8 cellular contexts compared by ENCODE assay signal in genomic region chr16:424033-424622, GRCh38. TPM values are rescaled to one million over a fixed set of nuclear protein-coding genes. Genes with fewer than 3 reads are reported as not detected.
DNase-seq lines count a peak whose midpoint lies in the region; ATAC-seq, FAIRE-seq and TF ChIP-seq lines count a peak whose summit lies in the region.

No MANE protein-coding gene starts in this region.

- no peaks in the 10 kb centered on the region for H3K27me3 Mint-ChIP-seq in effector memory CD8-positive, alpha-beta T cell

- H3K4me3 ChIP-seq in mesodermal cell (ENCODE audit: extremely low read depth, insufficient read depth, low read length, poor library complexity, severe bottlenecking), result peak overlapping the region; percentile 2
- peak overlapping the region in 2 of 4 donors; percentile 56 to 57 for H3K4me3 ChIP-seq in transverse colon

- peak overlapping the region; percentile 90 to 93 for H3K27ac Mint-ChIP-seq in effector memory CD8-positive, alpha-beta T cell

- H3K9me3 ChIP-seq in mesodermal cell (ENCODE audit: control insufficient read depth, low read length) (no peaks in the 10 kb centered on the region), transverse colon (no peaks in the 10 kb centered on the region)

- H3K4me1 ChIP-seq in mesodermal cell (ENCODE audit: control insufficient read depth, insufficient read depth, low read length, poor library complexity, severe bottlenecking), result peaks cover 19% of the 10 kb centered on the region
- H3K4me1 ChIP-seq in transverse colon, result peaks cover 10 to 40% (median 26%) of the 10 kb centered on the region in 4 donors

- no peak for ATAC-seq in effector memory CD8-positive, alpha-beta T cell (replicated peaks)

- in situ Hi-C loops in transverse colon (cut with MboI; ENCODE audit: low pct_ligation_motif_present in 1 of 4, low pct_unique_long_range_greater_than_20kb in 1 of 4, low sequenced_read_pairs in 3 of 4), result no loop called here

- peak; percentile 47 for TF ChIP-seq EP300 in transverse colon (IDR thresholded peaks at IDR 0.05; ENCODE audit: low read depth)

- H3K27ac ChIP-seq in mesodermal cell (ENCODE audit: low read depth, low read length, severe bottlenecking) (no peak overlapping the region), transverse colon (peak overlapping the region; percentile 87 to 95 (median 91))

- peaks cover 11% of the 10 kb centered on the region for H3K36me3 ChIP-seq in mesodermal cell (ENCODE audit: control insufficient read depth, insufficient read depth, low read length)
- no peaks in the 10 kb centered on the region for H3K36me3 ChIP-seq in transverse colon

- H3K4me3 Mint-ChIP-seq in effector memory CD8-positive, alpha-beta T cell, result peak overlapping the region; percentile 85

- peak; percentile 13 for DNase-seq in NOMO-1 treated with DMSO at 0.1 percent for 48 hours (lab: John Stamatoyannopoulos, UW; ENCODE audit: unreplicated experiment)
- DNase-seq in NOMO-1 (lab: John Stamatoyannopoulos, UW; ENCODE audit: unreplicated experiment in 2 of 2), result no peak
- DNase-seq in RPMI7951 (ENCODE audit: low read depth), result peak; percentile 97
- DNase-seq in effector memory CD8-positive, alpha-beta T cell, result no peak
- DNase-seq in transverse colon, result peak; percentile 60
- DNase-seq in activated effector memory CD4-positive, alpha-beta T cell treated with Interleukin-2 at 50 U/mL for 16 hours, result no peak
- DNase-seq in GM12892 (ENCODE audit: insufficient read length), result no peak

- peaks cover 9% of the 10 kb centered on the region for H3K27me3 ChIP-seq in transverse colon

- no peak for FAIRE-seq in GM12892 (lab: Jason Lieb, UNC)

- 50 to 60% methylated on average over 15 to 19 of the region's 20 CpGs for WGBS in mesodermal cell (ENCODE audit: insufficient coverage in 2 of 2), 2 experiments
- WGBS in transverse colon (ENCODE audit: low coverage in 1 of 2), 2 donors, result 35 to 40% methylated on average over 2 to 20 of the region's 20 CpGs

- no peak for TF ChIP-seq POLR2A in transverse colon (IDR thresholded peaks at IDR 0.05)
- no peak for TF ChIP-seq POLR2A in GM12892 (IDR thresholded peaks at IDR 0.05; ENCODE audit: low read depth, low read length)

- no peak for TF ChIP-seq CTCF in transverse colon (IDR thresholded peaks at IDR 0.05)

- no peaks in the 10 kb centered on the region for H3K9me3 Mint-ChIP-seq in effector memory CD8-positive, alpha-beta T cell

- peaks cover 15% of the 10 kb centered on the region for H3K36me3 Mint-ChIP-seq in effector memory CD8-positive, alpha-beta T cell (ENCODE audit: insufficient read depth)

- H3K4me1 Mint-ChIP-seq in effector memory CD8-positive, alpha-beta T cell (ENCODE audit: low read depth in 2 of 2), result peaks cover 22 to 34% of the 10 kb centered on the region in 2 donors

- intact Hi-C loops in transverse colon (cut with DNase I; ENCODE audit: low total_unique reads), result no loop called here

RNA-seq across cellular contexts. Expression of gene RAB11FIP3, which starts 1.3 kb away (rescaled TPM):
- 6.5 and 10.1 TPM in 2 replicates for total RNA-seq in RPMI7951 (2014; rRNA removed; shearing (Covaris generic))
- polyA plus RNA-seq in mesodermal cell (2013, experiment 1 of 2), result 24.7 TPM
- 25.3 TPM for polyA plus RNA-seq in mesodermal cell (2013, experiment 2 of 2)
- 10 to 100 TPM; 21.6 to 56.5 (median 42.2) TPM for total RNA-seq in transverse colon
- polyA plus RNA-seq in GM12892 (2012; ENCODE audit: missing spikeins), result 21.3 TPM

RNA-seq across cellular contexts. Expression of gene DECR2, which starts 22.4 kb away (rescaled TPM):
- 8.9 and 10.1 TPM in 2 replicates for total RNA-seq in RPMI7951 (2014; rRNA removed; shearing (Covaris generic))
- polyA plus RNA-seq in mesodermal cell (2013, experiment 1 of 2), result 15.1 TPM
- 14.9 TPM for polyA plus RNA-seq in mesodermal cell (2013, experiment 2 of 2)
- 100 to 1,000 TPM in 2 of 4 donors, 10 to 100 TPM in 2; 65.7 to 148 (median 108) TPM for total RNA-seq in transverse colon
- 7.7 TPM for polyA plus RNA-seq in GM12892 (2012; ENCODE audit: missing spikeins)

RNA-seq across cellular contexts. Expression of gene NME4, which starts 27.1 kb away (rescaled TPM):
- total RNA-seq in RPMI7951 (2014; rRNA removed; shearing (Covaris generic)), result 72.3 and 76.0 TPM in 2 replicates
- polyA plus RNA-seq in mesodermal cell (2013, experiment 1 of 2), result 320 TPM
- polyA plus RNA-seq in mesodermal cell (2013, experiment 2 of 2), result 312 TPM
- total RNA-seq in transverse colon, result 10 to 100 TPM; 37.5 to 82.3 (median 58.1) TPM
- polyA plus RNA-seq in GM12892 (2012; ENCODE audit: missing spikeins), result 84.7 TPM

RNA-seq across cellular contexts. Expression of gene PGAP6, which starts 42.4 kb away (rescaled TPM):
- 20.2 and 25.8 TPM in 2 replicates for total RNA-seq in RPMI7951 (2014; rRNA removed; shearing (Covaris generic))
- polyA plus RNA-seq in mesodermal cell (2013, experiment 1 of 2), result 81.4 TPM
- 64.9 TPM for polyA plus RNA-seq in mesodermal cell (2013, experiment 2 of 2)
- total RNA-seq in transverse colon, result 100 to 1,000 TPM; 105 to 300 (median 179) TPM
- 20.9 TPM for polyA plus RNA-seq in GM12892 (2012; ENCODE audit: missing spikeins)

RNA-seq across cellular contexts. Expression of gene MRPL28, which starts 53.8 kb away (rescaled TPM):
- 119 and 138 TPM in 2 replicates for total RNA-seq in RPMI7951 (2014; rRNA removed; shearing (Covaris generic))
- 82.8 TPM for polyA plus RNA-seq in mesodermal cell (2013, experiment 1 of 2)
- polyA plus RNA-seq in mesodermal cell (2013, experiment 2 of 2), result 81.9 TPM
- total RNA-seq in transverse colon, result 10 to 100 TPM; 24.7 to 81.2 (median 53.0) TPM
- 59.7 TPM for polyA plus RNA-seq in GM12892 (2012; ENCODE audit: missing spikeins)

Comparison
In these comparisons a context has a peak if more than half of its experiments do, and no peak if none do; other contexts are left out.
1. DNase-seq: peak in NOMO-1 treated with DMSO at 0.1 percent for 48 hours (single experiment), RPMI7951 (single experiment) and transverse colon (single experiment); none in NOMO-1 (0 of 2), effector memory CD8-positive, alpha-beta T cell (0 of 3), activated effector memory CD4-positive, alpha-beta T cell treated with Interleukin-2 at 50 U/mL for 16 hours (single experiment) and GM12892 (single experiment).